30 cellular contexts compared by ENCODE assay signal in the genomic region with DNA sequence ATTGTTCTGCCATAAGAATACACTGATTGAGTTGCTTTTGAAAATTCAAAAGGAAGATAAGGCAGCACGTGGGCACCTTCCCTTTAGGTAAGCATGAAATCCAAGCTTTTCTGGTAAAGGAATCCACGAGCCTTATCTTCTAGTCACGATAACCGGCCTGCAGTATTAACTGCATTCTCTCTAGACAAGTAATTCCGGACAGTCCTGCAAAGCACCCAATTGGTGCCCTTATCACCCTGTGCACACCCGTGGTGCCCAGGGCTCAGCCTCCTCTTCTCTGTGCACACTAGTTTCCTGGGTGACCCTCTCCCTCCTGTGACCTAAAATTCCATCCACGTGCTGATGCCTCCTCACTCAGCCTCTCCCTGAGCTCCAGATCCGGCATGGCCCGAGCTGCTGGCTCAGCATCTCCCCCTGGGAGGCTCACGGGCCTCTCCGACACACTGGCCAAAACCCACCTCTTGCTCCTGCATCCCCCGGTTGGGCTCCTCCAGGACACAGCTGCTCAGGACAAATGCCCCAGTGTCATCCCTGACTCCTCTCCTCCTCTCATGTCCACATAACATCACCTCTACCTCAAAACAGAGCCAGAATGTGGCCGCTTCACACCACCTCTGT.
DNase-seq lines count a peak whose midpoint lies in the region; ATAC-seq, FAIRE-seq and TF ChIP-seq lines count a peak whose summit lies in the region.
"Had no signal": no experiment of that assay in that cellular context is flagged by ENCODE, and none has a peak within 500 bp of the region (broad histone marks: within the 10 kb centered on the region; RNA-seq: fewer than 3 reads in every experiment).

No MANE protein-coding gene starts in this region.

- CTCF ChIA-PET in activated naive CD4-positive, alpha-beta T cell treated with anti-CD3 and anti-CD28 coated beads, Interleukin-2, amount 10 ng/mL, durations not matched to agents 7 days and 5 days (lab: Charles Lee): no interaction called here

- no peak overlapping the region for H3K23ac ChIP-seq in H9 (ENCODE audit: insufficient read length, low read depth, low read length)

- peak; percentile 33 for ATAC-seq in sciatic nerve
- no peak for ATAC-seq in GM21576 (IDR thresholded peaks at IDR 0.05; ENCODE audit: unreplicated experiment)
- ATAC-seq: left ventricle myocardium superior, natural killer cell had no signal

- H2BK5ac ChIP-seq in H9 (ENCODE audit: insufficient read length, low read length): no peak overlapping the region

- intact Hi-C loops in sciatic nerve (cut with DNase I): no loop called here

- no peak overlapping the region for H2BK120ac ChIP-seq in H9 (ENCODE audit: low read depth, low read length, poor library complexity, severe bottlenecking)

- no peak overlapping the region for H3T11ph ChIP-seq in H9 (ENCODE audit: low read length)

- no peaks in the 10 kb centered on the region for H3K9me2 ChIP-seq in hepatocyte (replicated peaks; ENCODE audit: insufficient read depth)

- TF ChIP-seq CTCF in H9 (conservative IDR thresholded peaks at IDR 0.05) (no peak), astrocyte (IDR thresholded peaks at IDR 0.05; ENCODE audit: insufficient read depth, low read depth, low read length) (no peak), hepatocyte (IDR thresholded peaks at IDR 0.05; ENCODE audit: poor library complexity) (no peak)

- H3K4me3 ChIP-seq in astrocyte (ENCODE audit: insufficient read depth, low read depth, low read length): no peak overlapping the region
- H3K4me3 ChIP-seq in hepatocyte: no peak overlapping the region
- H3K4me3 ChIP-seq: cardiac muscle cell, ovary, Peyer's patch, smooth muscle cell had no signal

- DNase-seq in H9: peak; percentile 38
- no peak for DNase-seq in astrocyte (ENCODE audit: low read depth)
- DNase-seq in hepatocyte (ENCODE audit: low spot score): no peak
- no peak for DNase-seq in sciatic nerve (ENCODE audit: low spot score)
- no peak for DNase-seq in NCI-H1930 (lab: John Stamatoyannopoulos, UW)
- no peak for DNase-seq in activated naive CD4-positive, alpha-beta T cell treated with anti-CD3 and anti-CD28 coated beads, Interleukin-2, amount 10 ng/mL, durations not matched to agents 7 days and 5 days
- no peak for DNase-seq in NCI-H2227 (lab: John Stamatoyannopoulos, UW; ENCODE audit: unreplicated experiment)
- DNase-seq: activated B cell treated with CpG ODN at 0.5 μM for 24 hours; activated CD4-positive, alpha-beta T cell treated with anti-CD3 and anti-CD28 coated beads, Interleukin-2, amount 50 U/mL, for 1 hour; activated naive CD4-positive, alpha-beta T cell treated with anti-CD3 and anti-CD28 coated beads, Interleukin-2, amount 50 U/mL, for 16 hours; amygdala; DND-41; hippocampal formation; left ventricle myocardium superior; natural killer cell; NCI-H1092; NCI-H1694 treated with DMSO at 0.1 percent for 48 hours; NCI-H526 treated with DMSO at 0.1 percent for 48 hours; ovary; retina; SW 1271; T1000 had no signal

- no peaks in the 10 kb centered on the region for H3K23me2 ChIP-seq in H9 (ENCODE audit: insufficient read length, low read depth, low read length, poor library complexity, severe bottlenecking)

- peaks cover 0 to 3% of the 10 kb centered on the region in 2 experiments; a peak in 3 of 5 replicates for H3K9me3 Mint-ChIP-seq in H9
- H3K9me3 Mint-ChIP-seq in astrocyte (ENCODE audit: unreplicated experiment): no peaks in the 10 kb centered on the region
- H3K9me3 Mint-ChIP-seq in activated naive CD4-positive, alpha-beta T cell treated with anti-CD3 and anti-CD28 coated beads, Interleukin-2, amount 10 ng/mL, durations not matched to agents 7 days and 5 days: no peaks in the 10 kb centered on the region
- H3K9me3 Mint-ChIP-seq: IgD-negative memory B cell, natural killer cell had no signal

- H3K4me1 ChIP-seq in H9 (ENCODE audit: insufficient read depth, low read length) (peaks cover 10% of the 10 kb centered on the region; the same call in 1 of the 2 replicates), astrocyte (ENCODE audit: insufficient read depth, low read length) (peaks cover 19% of the 10 kb centered on the region), hepatocyte (ENCODE audit: insufficient read depth) (peaks cover 57% of the 10 kb centered on the region)

- H3K36me3 Mint-ChIP-seq in H9 (ENCODE audit: insufficient read depth in 1 of 3, low read depth in 3 of 3): peaks cover 8 to 17% (median 8%) of the 10 kb centered on the region in 3 experiments; a peak in 6 of 7 replicates
- peaks cover 20% of the 10 kb centered on the region for H3K36me3 Mint-ChIP-seq in astrocyte (ENCODE audit: low read depth, unreplicated experiment)
- peaks cover 4% of the 10 kb centered on the region for H3K36me3 Mint-ChIP-seq in activated naive CD4-positive, alpha-beta T cell treated with anti-CD3 and anti-CD28 coated beads, Interleukin-2, amount 10 ng/mL, durations not matched to agents 7 days and 5 days
- H3K36me3 Mint-ChIP-seq: natural killer cell had no signal

- H3K27me3 Mint-ChIP-seq in H9 (ENCODE audit: low read depth): no peaks in the 10 kb centered on the region; the same call in 1 of the 2 replicates
- no peaks in the 10 kb centered on the region for H3K27me3 Mint-ChIP-seq in astrocyte (ENCODE audit: low read depth, unreplicated experiment)
- H3K27me3 Mint-ChIP-seq in activated naive CD4-positive, alpha-beta T cell treated with anti-CD3 and anti-CD28 coated beads, Interleukin-2, amount 10 ng/mL, durations not matched to agents 7 days and 5 days: no peaks in the 10 kb centered on the region
- H3K27me3 Mint-ChIP-seq: activated B cell treated with CpG ODN at 0.5 μM for 24 hours; dendritic cell treated with granulocyte-macrophage colony-stimulating factor and Interleukin-4, amounts not matched to agents 40 ng/mL and 50 ng/mL, for 4 days; IgD-negative memory B cell had no signal

- H3K56ac ChIP-seq in H9 (ENCODE audit: insufficient read length, low read depth, low read length): no peak overlapping the region

- H4K8ac ChIP-seq in H9 (replicated peaks; ENCODE audit: insufficient read length, low read depth, low read length): no peak overlapping the region

- H3K4me2 ChIP-seq in H9 (ENCODE audit: insufficient read depth, insufficient read length, low read length): no peak overlapping the region
- H3K4me2 ChIP-seq in astrocyte (ENCODE audit: low read length): no peak overlapping the region
- H3K4me2 ChIP-seq in hepatocyte: peak overlapping the region; percentile 38
- H3K4me2 ChIP-seq: smooth muscle cell had no signal

- no peak overlapping the region for H2BK20ac ChIP-seq in H9 (ENCODE audit: low read depth, low read length, poor library complexity, severe bottlenecking)

- no peaks in the 10 kb centered on the region for H3K27me3 ChIP-seq in H9 (ENCODE audit: insufficient read depth, low read length)
- no peaks in the 10 kb centered on the region for H3K27me3 ChIP-seq in astrocyte (ENCODE audit: insufficient read depth, low read length)
- no peaks in the 10 kb centered on the region for H3K27me3 ChIP-seq in hepatocyte
- H3K27me3 ChIP-seq: cardiac muscle cell, ovary, Peyer's patch had no signal

- H4K5ac ChIP-seq in H9 (ENCODE audit: insufficient read length, low read depth, low read length): no peak overlapping the region

- WGBS in H9 (ENCODE audit: extremely low coverage, insufficient read length, low lambda C conversion rate): no CpG with 5 or more reads among the region's 13 CpGs
- 56% methylated on average over 13 of the region's 13 CpGs for WGBS in hepatocyte (ENCODE audit: low lambda C conversion rate, missing lambda C conversion rate)

- H3K14ac ChIP-seq in H9 (ENCODE audit: insufficient read depth, low read length): no peak overlapping the region

- FAIRE-seq in astrocyte (lab: Jason Lieb, UNC): no peak
- FAIRE-seq: frontal cortex had no signal

- H3K4me3 Mint-ChIP-seq in H9 (no peak overlapping the region), astrocyte (ENCODE audit: unreplicated experiment) (no peak overlapping the region)
- no peak overlapping the region for H3K4me3 Mint-ChIP-seq in activated naive CD4-positive, alpha-beta T cell treated with anti-CD3 and anti-CD28 coated beads, Interleukin-2, amount 10 ng/mL, durations not matched to agents 7 days and 5 days
- H3K4me3 Mint-ChIP-seq: activated B cell treated with CpG ODN at 0.5 μM for 24 hours; dendritic cell treated with granulocyte-macrophage colony-stimulating factor and Interleukin-4, amounts not matched to agents 40 ng/mL and 50 ng/mL, for 4 days; IgD-negative memory B cell; natural killer cell had no signal

- H3K18ac ChIP-seq in H9 (ENCODE audit: insufficient read length, low read depth, low read length): no peak overlapping the region

- H3K36me3 ChIP-seq in astrocyte (ENCODE audit: insufficient read depth, low read length): no peaks in the 10 kb centered on the region
- H3K36me3 ChIP-seq in hepatocyte (replicated peaks; ENCODE audit: insufficient read depth, low read depth): no peaks in the 10 kb centered on the region
- H3K36me3 ChIP-seq: cardiac muscle cell, ovary, Peyer's patch had no signal

- H2BK15ac ChIP-seq in H9 (ENCODE audit: low read depth, low read length): no peak overlapping the region

- no peak overlapping the region for H2AK5ac ChIP-seq in H9 (ENCODE audit: insufficient read length, low read length)

- H4K20me1 ChIP-seq in H9 (ENCODE audit: control insufficient read depth, insufficient read depth, insufficient read length): no peaks in the 10 kb centered on the region
- H4K20me1 ChIP-seq in astrocyte (ENCODE audit: insufficient read depth, low read length): peaks cover 87% of the 10 kb centered on the region
- H4K20me1 ChIP-seq in hepatocyte (ENCODE audit: insufficient read depth, poor library complexity, severe bottlenecking): peaks cover 16% of the 10 kb centered on the region

- H3K79me1 ChIP-seq in H9 (ENCODE audit: insufficient read depth, low read depth, low read length, poor library complexity, severe bottlenecking): peaks cover 6% of the 10 kb centered on the region

- peak overlapping the region; percentile 13 to 19 (median 13); a peak in 4 of 7 replicates for H3K27ac Mint-ChIP-seq in H9
- H3K27ac Mint-ChIP-seq in astrocyte (ENCODE audit: unreplicated experiment): peak overlapping the region; percentile 21
- no peak overlapping the region for H3K27ac Mint-ChIP-seq in activated naive CD4-positive, alpha-beta T cell treated with anti-CD3 and anti-CD28 coated beads, Interleukin-2, amount 10 ng/mL, durations not matched to agents 7 days and 5 days
- H3K27ac Mint-ChIP-seq: activated B cell treated with CpG ODN at 0.5 μM for 24 hours; dendritic cell treated with granulocyte-macrophage colony-stimulating factor and Interleukin-4, amounts not matched to agents 40 ng/mL and 50 ng/mL, for 4 days; natural killer cell had no signal

- H4K91ac ChIP-seq in H9 (ENCODE audit: insufficient read length, low read depth, low read length): no peak overlapping the region

- H3K9me3 ChIP-seq in H9 (ENCODE audit: control insufficient read depth, low read depth, low read length): no peaks in the 10 kb centered on the region
- no peaks in the 10 kb centered on the region for H3K9me3 ChIP-seq in astrocyte (ENCODE audit: insufficient read depth, low read depth, low read length)
- no peaks in the 10 kb centered on the region for H3K9me3 ChIP-seq in hepatocyte (ENCODE audit: low read depth)
- H3K9me3 ChIP-seq: ovary, Peyer's patch had no signal

- no peak overlapping the region for H2AFZ ChIP-seq in H9 (ENCODE audit: low read length)
- H2AFZ ChIP-seq in astrocyte (ENCODE audit: low read depth, low read length): no peak overlapping the region
- no peak overlapping the region for H2AFZ ChIP-seq in hepatocyte

- H3K4me1 Mint-ChIP-seq in H9 (peaks cover 47 to 52% of the 10 kb centered on the region in 2 experiments), astrocyte (ENCODE audit: low read depth, unreplicated experiment) (peaks cover 35% of the 10 kb centered on the region)
- peaks cover 32% of the 10 kb centered on the region for H3K4me1 Mint-ChIP-seq in activated naive CD4-positive, alpha-beta T cell treated with anti-CD3 and anti-CD28 coated beads, Interleukin-2, amount 10 ng/mL, durations not matched to agents 7 days and 5 days

- H3K79me2 ChIP-seq in H9 (ENCODE audit: insufficient read depth, low read length) (peaks cover 15% of the 10 kb centered on the region; the same call in 1 of the 2 replicates), astrocyte (ENCODE audit: insufficient read depth, low read length) (peaks cover 95% of the 10 kb centered on the region), hepatocyte (peaks cover 97% of the 10 kb centered on the region)

- no peak overlapping the region for H3K4ac ChIP-seq in H9 (ENCODE audit: low read depth, low read length)

- H3K9ac ChIP-seq in H9 (ENCODE audit: extremely low read depth, insufficient read length, low read length): no peak overlapping the region
- no peak overlapping the region for H3K9ac ChIP-seq in astrocyte (ENCODE audit: low read length)

- no peak overlapping the region for H2BK12ac ChIP-seq in H9 (ENCODE audit: insufficient read length, low read depth, low read length)

- H3K27ac ChIP-seq in H9 (ENCODE audit: insufficient read length, low read depth, low read length) (no peak overlapping the region), astrocyte (ENCODE audit: low read depth, low read length) (no peak overlapping the region), hepatocyte (peak overlapping the region; percentile 60)
- H3K27ac ChIP-seq: C4-2B, ovary, Peyer's patch had no signal
